In the genomic region with DNA sequence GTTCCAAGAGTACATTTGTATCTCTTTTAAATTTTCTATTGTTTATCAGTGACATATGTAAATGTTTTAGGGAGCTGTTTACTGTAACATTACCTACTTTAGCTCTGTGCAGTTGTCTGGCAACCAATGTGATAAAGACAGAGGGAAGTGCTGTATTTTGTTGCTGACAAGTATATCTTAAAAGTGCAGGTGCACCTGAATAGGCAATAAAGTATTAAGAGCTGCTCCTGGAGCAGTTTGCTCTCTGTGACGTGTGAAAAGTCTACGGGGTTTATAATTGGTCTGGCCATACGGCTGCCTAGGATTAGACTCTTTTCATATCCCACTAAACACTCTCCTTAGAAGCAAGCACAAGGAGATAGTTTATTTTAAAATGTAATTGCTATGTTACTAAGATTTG, we compare ENCODE assay signal across 1 cellular context.
TF ChIP-seq lines count a peak whose summit lies in the region.

No MANE protein-coding gene starts in this region.

TF ChIP-seq in H1, 55 proteins besides CTCF, POLR2A, EP300 and RAD21:
- TF ChIP-seq CBX8 (IDR thresholded peaks at IDR 0.05; ENCODE audit: borderline replicate concordance, low read depth, low read length) (no peak), ASH2L (IDR thresholded peaks at IDR 0.05; ENCODE audit: low read length) (no peak), RFX5 (IDR thresholded peaks at IDR 0.05; ENCODE audit: borderline replicate concordance, low read depth, low read length) (no peak), SP4 (IDR thresholded peaks at IDR 0.05; ENCODE audit: low read length) (no peak), HDAC6 (IDR thresholded peaks at IDR 0.05; ENCODE audit: low read depth, low read length) (no peak), NRF1 (IDR thresholded peaks at IDR 0.05; ENCODE audit: low read depth, low read length) (no peak), GTF2F1 (IDR thresholded peaks at IDR 0.05; ENCODE audit: borderline replicate concordance, low read depth, low read length) (no peak), SP1 (IDR thresholded peaks at IDR 0.05; ENCODE audit: low read depth, low read length) (no peak), TCF12 (IDR thresholded peaks at IDR 0.05; ENCODE audit: low read depth, low read length) (no peak), TEAD4 (IDR thresholded peaks at IDR 0.05; ENCODE audit: low read depth, low read length) (no peak), GABPA (IDR thresholded peaks at IDR 0.05; ENCODE audit: borderline replicate concordance, insufficient read depth, low read length) (no peak), KDM4A (IDR thresholded peaks at IDR 0.05; ENCODE audit: low read depth, low read length, severe bottlenecking) (no peak), RNF2 (IDR thresholded peaks at IDR 0.05; ENCODE audit: borderline replicate concordance, low read depth, low read length, missing control alignments, poor library complexity, severe bottlenecking) (no peak)
- TF ChIP-seq, protein P1, sequence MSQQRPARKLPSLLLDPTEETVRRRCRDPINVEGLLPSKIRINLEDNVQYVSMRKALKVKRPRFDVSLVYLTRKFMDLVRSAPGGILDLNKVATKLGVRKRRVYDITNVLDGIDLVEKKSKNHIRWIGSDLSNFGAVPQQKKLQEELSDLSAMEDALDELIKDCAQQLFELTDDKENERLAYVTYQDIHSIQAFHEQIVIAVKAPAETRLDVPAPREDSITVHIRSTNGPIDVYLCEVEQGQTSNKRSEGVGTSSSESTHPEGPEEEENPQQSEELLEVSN (IDR thresholded peaks at IDR 0.05), result no peak
